13 cellular contexts compared by ENCODE assay signal in the genomic region with DNA sequence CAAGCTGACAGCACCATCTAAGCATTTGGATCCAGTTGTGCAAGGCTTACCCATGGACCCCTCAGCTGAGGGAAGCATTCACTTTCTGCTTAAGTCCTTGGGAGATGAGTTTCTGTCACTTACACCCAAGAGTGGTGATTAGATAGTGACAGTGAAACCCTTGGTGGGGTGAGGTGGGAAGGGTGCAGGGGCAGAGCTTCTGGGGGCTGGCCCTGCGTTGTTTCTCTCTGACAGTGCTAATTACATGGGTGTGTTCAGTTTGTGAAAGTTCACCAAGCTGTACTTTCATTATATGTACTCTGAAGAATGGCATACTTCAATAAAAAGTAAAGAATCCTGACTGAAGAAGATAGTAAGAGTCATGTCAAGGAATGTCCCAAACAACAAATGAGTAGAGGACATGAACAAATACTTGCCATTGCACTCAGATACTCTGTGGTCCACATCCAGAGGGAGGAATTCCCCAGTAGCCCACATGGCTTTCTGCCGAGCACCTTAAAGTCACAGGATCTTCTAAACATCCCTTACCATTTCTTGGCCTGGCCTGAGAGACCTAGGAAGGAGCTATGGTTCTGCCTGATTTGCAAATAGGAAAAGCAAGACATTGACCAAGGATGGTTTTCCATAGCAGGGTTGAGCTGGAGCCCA. TPM values are rescaled to one million over a fixed set of nuclear protein-coding genes. Genes with fewer than 3 reads are reported as not detected.
DNase-seq lines count a peak whose midpoint lies in the region; ATAC-seq and TF ChIP-seq lines count a peak whose summit lies in the region.
"Had no signal": no experiment of that assay in that cellular context is flagged by ENCODE, and none has a peak within 500 bp of the region (broad histone marks: within the 10 kb centered on the region; RNA-seq: fewer than 3 reads in every experiment).

No MANE protein-coding gene starts in this region.

- no peaks in the 10 kb centered on the region for H4K20me1 ChIP-seq in H9 (ENCODE audit: control insufficient read depth, insufficient read depth, insufficient read length)

- no peaks in the 10 kb centered on the region for H3K9me3 Mint-ChIP-seq in activated naive CD4-positive, alpha-beta T cell treated with anti-CD3 and anti-CD28 coated beads, Interleukin-2, amount 50 U/mL, for 72 hours
- no peaks in the 10 kb centered on the region; a peak in 1 of 5 replicates for H3K9me3 Mint-ChIP-seq in H9
- no peaks in the 10 kb centered on the region for H3K9me3 Mint-ChIP-seq in stimulated activated effector memory CD8-positive, alpha-beta T cell treated with anti-CD3 and anti-CD28 coated beads, Interleukin-12 subunit alpha, Interleukin-12 subunit beta, amount 100 ng/mL, for 72 hours
- no peaks in the 10 kb centered on the region for H3K9me3 Mint-ChIP-seq in activated CD4-positive, alpha-beta T cell treated with anti-CD3 and anti-CD28 coated beads, Interleukin-2, amount 10 ng/mL, durations not matched to agents 7 days and 5 days
- H3K9me3 Mint-ChIP-seq: activated CD4-positive, alpha-beta T cell treated with anti-CD3 and anti-CD28 coated beads, Interleukin-2, amount 10 ng/mL, durations not matched to agents 24 days and 14 days; natural killer cell had no signal

- no peak for TF ChIP-seq CTCF in H9 (conservative IDR thresholded peaks at IDR 0.05)

- no peak overlapping the region for H3K27ac Mint-ChIP-seq in activated naive CD4-positive, alpha-beta T cell treated with anti-CD3 and anti-CD28 coated beads, Interleukin-2, amount 50 U/mL, for 72 hours
- peak overlapping the region in 2 of 3 experiments; percentile 29 to 70; a peak in 2 of 7 replicates for H3K27ac Mint-ChIP-seq in H9
- no peak overlapping the region for H3K27ac Mint-ChIP-seq in stimulated activated effector memory CD8-positive, alpha-beta T cell treated with anti-CD3 and anti-CD28 coated beads, Interleukin-12 subunit alpha, Interleukin-12 subunit beta, amount 100 ng/mL, for 72 hours
- no peak overlapping the region for H3K27ac Mint-ChIP-seq in activated CD4-positive, alpha-beta T cell treated with anti-CD3 and anti-CD28 coated beads, Interleukin-2, amount 10 ng/mL, durations not matched to agents 7 days and 5 days
- H3K27ac Mint-ChIP-seq: activated CD4-positive, alpha-beta T cell treated with anti-CD3 and anti-CD28 coated beads, Interleukin-2, amount 10 ng/mL, durations not matched to agents 24 days and 14 days; natural killer cell had no signal

- H3K79me2 ChIP-seq in H9 (ENCODE audit: insufficient read depth, low read length), result no peaks in the 10 kb centered on the region

- POLR2A ChIA-PET in activated CD4-positive, alpha-beta T cell treated with anti-CD3 and anti-CD28 coated beads, Interleukin-2, amount 10 ng/mL, durations not matched to agents 7 days and 5 days (lab: Charles Lee), result no interaction called here

- no peaks in the 10 kb centered on the region for H3K4me1 ChIP-seq in H9 (ENCODE audit: insufficient read depth, low read length)

- H2BK20ac ChIP-seq in H9 (ENCODE audit: low read depth, low read length, poor library complexity, severe bottlenecking), result no peak overlapping the region

- H2AK5ac ChIP-seq in H9 (ENCODE audit: insufficient read length, low read length), result no peak overlapping the region

- H3K23ac ChIP-seq in H9 (ENCODE audit: insufficient read length, low read depth, low read length), result no peak overlapping the region

- no peaks in the 10 kb centered on the region for H3K79me1 ChIP-seq in H9 (ENCODE audit: insufficient read depth, low read depth, low read length, poor library complexity, severe bottlenecking)

- H3K9ac ChIP-seq in H9 (ENCODE audit: extremely low read depth, insufficient read length, low read length), result no peak overlapping the region

- H3K4me1 Mint-ChIP-seq in H9, result peaks cover under 1 to 17% of the 10 kb centered on the region in 2 experiments; a peak in 2 of 4 replicates
- H3K4me1 Mint-ChIP-seq in stimulated activated effector memory CD8-positive, alpha-beta T cell treated with anti-CD3 and anti-CD28 coated beads, Interleukin-12 subunit alpha, Interleukin-12 subunit beta, amount 100 ng/mL, for 72 hours, result no peaks in the 10 kb centered on the region
- H3K4me1 Mint-ChIP-seq in activated CD4-positive, alpha-beta T cell treated with anti-CD3 and anti-CD28 coated beads, Interleukin-2, amount 10 ng/mL, durations not matched to agents 7 days and 5 days, result peaks cover 3% of the 10 kb centered on the region
- H3K4me1 Mint-ChIP-seq: activated CD4-positive, alpha-beta T cell treated with anti-CD3 and anti-CD28 coated beads, Interleukin-2, amount 10 ng/mL, durations not matched to agents 24 days and 14 days; natural killer cell had no signal

- no peaks in the 10 kb centered on the region for H3K27me3 ChIP-seq in H9 (ENCODE audit: insufficient read depth, low read length)

- H2BK15ac ChIP-seq in H9 (ENCODE audit: low read depth, low read length), result no peak overlapping the region

- H4K91ac ChIP-seq in H9 (ENCODE audit: insufficient read length, low read depth, low read length), result no peak overlapping the region

- no peaks in the 10 kb centered on the region for H3K9me3 ChIP-seq in H9 (ENCODE audit: control insufficient read depth, low read depth, low read length)

- H3K4me3 Mint-ChIP-seq in H9, result no peak overlapping the region
- no peak overlapping the region for H3K4me3 Mint-ChIP-seq in stimulated activated effector memory CD8-positive, alpha-beta T cell treated with anti-CD3 and anti-CD28 coated beads, Interleukin-12 subunit alpha, Interleukin-12 subunit beta, amount 100 ng/mL, for 72 hours
- no peak overlapping the region for H3K4me3 Mint-ChIP-seq in activated CD4-positive, alpha-beta T cell treated with anti-CD3 and anti-CD28 coated beads, Interleukin-2, amount 10 ng/mL, durations not matched to agents 7 days and 5 days
- H3K4me3 Mint-ChIP-seq: activated CD4-positive, alpha-beta T cell treated with anti-CD3 and anti-CD28 coated beads, Interleukin-2, amount 10 ng/mL, durations not matched to agents 24 days and 14 days; natural killer cell had no signal

- WGBS in H9 (ENCODE audit: extremely low coverage, insufficient read length, low lambda C conversion rate), result no CpG with 5 or more reads among the region's 2 CpGs

- no peak overlapping the region for H3K4me2 ChIP-seq in H9 (ENCODE audit: insufficient read depth, insufficient read length, low read length)
- H3K4me2 ChIP-seq: smooth muscle cell had no signal

- no peak overlapping the region for H2BK5ac ChIP-seq in H9 (ENCODE audit: insufficient read length, low read length)

- no peak for DNase-seq in activated naive CD4-positive, alpha-beta T cell treated with anti-CD3 and anti-CD28 coated beads, Interleukin-2, amount 50 U/mL, for 72 hours (ENCODE audit: low spot score in 2 of 2)
- no peak for DNase-seq in activated naive CD4-positive, alpha-beta T cell treated with Interleukin-2 at 50 U/mL for 16 hours
- DNase-seq in H9, result no peak
- DNase-seq in stimulated activated effector memory CD8-positive, alpha-beta T cell treated with anti-CD3 and anti-CD28 coated beads, Interleukin-12 subunit alpha, Interleukin-12 subunit beta, amount 100 ng/mL, for 72 hours (ENCODE audit: low spot score in 2 of 2), result no peak
- DNase-seq in activated CD4-positive, alpha-beta T cell treated with anti-CD3 and anti-CD28 coated beads, Interleukin-2, amount 10 ng/mL, durations not matched to agents 7 days and 5 days, result no peak
- DNase-seq in activated CD4-positive, alpha-beta T cell treated with anti-CD3 and anti-CD28 coated beads, Interleukin-2, amount 50 U/mL, for 4 hours, result no peak
- no peak for DNase-seq in medulla oblongata (ENCODE audit: extremely low spot score)
- DNase-seq: activated CD4-positive, alpha-beta T cell treated with anti-CD3 and anti-CD28 coated beads, Interleukin-2, amount 10 ng/mL, durations not matched to agents 24 days and 14 days; natural killer cell; SIG-M5 had no signal

- peak; percentile 32 to 33 for ATAC-seq in activated naive CD4-positive, alpha-beta T cell treated with anti-CD3 and anti-CD28 coated beads, Interleukin-2, amount 50 U/mL, for 72 hours
- ATAC-seq in HG03520 (IDR thresholded peaks at IDR 0.05; ENCODE audit: unreplicated experiment), result peak; percentile 44
- ATAC-seq in stimulated activated effector memory CD8-positive, alpha-beta T cell treated with anti-CD3 and anti-CD28 coated beads, Interleukin-12 subunit alpha, Interleukin-12 subunit beta, amount 100 ng/mL, for 72 hours, result peak; percentile 71
- ATAC-seq: natural killer cell had no signal

- H3K56ac ChIP-seq in H9 (ENCODE audit: insufficient read length, low read depth, low read length), result no peak overlapping the region

- CTCF ChIA-PET in activated CD4-positive, alpha-beta T cell treated with anti-CD3 and anti-CD28 coated beads, Interleukin-2, amount 10 ng/mL, durations not matched to agents 7 days and 5 days (lab: Charles Lee), result interaction anchor here (1.0 to 1.7 kb wide), 3 partner anchors 15 to 64 kb away, joined by 4 to 8 read pairs (median 6); a partner anchor contains a TSS

- H3K4ac ChIP-seq in H9 (ENCODE audit: low read depth, low read length), result no peak overlapping the region

- H4K8ac ChIP-seq in H9 (replicated peaks; ENCODE audit: insufficient read length, low read depth, low read length), result no peak overlapping the region

- no peak overlapping the region for H2BK12ac ChIP-seq in H9 (ENCODE audit: insufficient read length, low read depth, low read length)

- no peaks in the 10 kb centered on the region for H3K36me3 Mint-ChIP-seq in activated naive CD4-positive, alpha-beta T cell treated with anti-CD3 and anti-CD28 coated beads, Interleukin-2, amount 50 U/mL, for 72 hours
- peaks cover 6 to 29% (median 20%) of the 10 kb centered on the region in 3 experiments; a peak in 6 of 7 replicates for H3K36me3 Mint-ChIP-seq in H9 (ENCODE audit: insufficient read depth in 1 of 3, low read depth in 3 of 3)
- no peaks in the 10 kb centered on the region for H3K36me3 Mint-ChIP-seq in stimulated activated effector memory CD8-positive, alpha-beta T cell treated with anti-CD3 and anti-CD28 coated beads, Interleukin-12 subunit alpha, Interleukin-12 subunit beta, amount 100 ng/mL, for 72 hours
- no peaks in the 10 kb centered on the region for H3K36me3 Mint-ChIP-seq in activated CD4-positive, alpha-beta T cell treated with anti-CD3 and anti-CD28 coated beads, Interleukin-2, amount 10 ng/mL, durations not matched to agents 7 days and 5 days (ENCODE audit: low read depth)
- H3K36me3 Mint-ChIP-seq: natural killer cell had no signal

- H3K27me3 Mint-ChIP-seq in H9 (ENCODE audit: low read depth), result no peaks in the 10 kb centered on the region
- H3K27me3 Mint-ChIP-seq in activated CD4-positive, alpha-beta T cell treated with anti-CD3 and anti-CD28 coated beads, Interleukin-2, amount 10 ng/mL, durations not matched to agents 7 days and 5 days, result no peaks in the 10 kb centered on the region
- H3K27me3 Mint-ChIP-seq: activated CD4-positive, alpha-beta T cell treated with anti-CD3 and anti-CD28 coated beads, Interleukin-2, amount 10 ng/mL, durations not matched to agents 24 days and 14 days had no signal

- H2BK120ac ChIP-seq in H9 (ENCODE audit: low read depth, low read length, poor library complexity, severe bottlenecking), result no peak overlapping the region

- H3T11ph ChIP-seq in H9 (ENCODE audit: low read length), result no peak overlapping the region

- no peak overlapping the region for H3K14ac ChIP-seq in H9 (ENCODE audit: insufficient read depth, low read length)

- H3K18ac ChIP-seq in H9 (ENCODE audit: insufficient read length, low read depth, low read length), result no peak overlapping the region

- H4K5ac ChIP-seq in H9 (ENCODE audit: insufficient read length, low read depth, low read length), result no peak overlapping the region

- peaks cover 2% of the 10 kb centered on the region for H3K23me2 ChIP-seq in H9 (ENCODE audit: insufficient read length, low read depth, low read length, poor library complexity, severe bottlenecking)

- no peak overlapping the region for H2AFZ ChIP-seq in H9 (ENCODE audit: low read length)

- no peak overlapping the region for H3K27ac ChIP-seq in H9 (ENCODE audit: insufficient read length, low read depth, low read length)

RNA-seq across cellular contexts. Expression of a gene that starts 8.5 kb away (rescaled TPM):
- not detected for total RNA-seq in activated naive CD4-positive, alpha-beta T cell treated with anti-CD3 and anti-CD28 coated beads, Interleukin-2, amount 50 U/mL, for 72 hours
- total RNA-seq in H9 (2021), result 20.7 and 20.8 TPM in 2 replicates
- total RNA-seq in activated CD4-positive, alpha-beta T cell treated with anti-CD3 and anti-CD28 coated beads, Interleukin-2, amount 10 ng/mL, durations not matched to agents 7 days and 5 days, result not detected
- total RNA-seq: activated CD4-positive, alpha-beta T cell treated with anti-CD3 and anti-CD28 coated beads, Interleukin-2, amount 10 ng/mL, durations not matched to agents 24 days and 14 days; G401; natural killer cell had no signal

RNA-seq across cellular contexts. Expression of a gene that starts 22.3 kb away (rescaled TPM):
- total RNA-seq in activated naive CD4-positive, alpha-beta T cell treated with anti-CD3 and anti-CD28 coated beads, Interleukin-2, amount 50 U/mL, for 72 hours, result 10 to 100 TPM; 21.8 to 33.5 TPM
- total RNA-seq in H9 (2021), result 43.4 and 46.8 TPM in 2 replicates
- total RNA-seq in activated CD4-positive, alpha-beta T cell treated with anti-CD3 and anti-CD28 coated beads, Interleukin-2, amount 10 ng/mL, durations not matched to agents 7 days and 5 days, result 10 to 100 TPM; 35.1 to 36.3 TPM

RNA-seq across cellular contexts. Expression of a gene that starts 49.1 kb away (rescaled TPM):
- total RNA-seq in activated naive CD4-positive, alpha-beta T cell treated with anti-CD3 and anti-CD28 coated beads, Interleukin-2, amount 50 U/mL, for 72 hours, result under 1 TPM; 0.10 to 0.18 TPM
- total RNA-seq in H9 (2021), result 0.11 TPM in 1 of 2 replicates, not detected in the other
- under 1 TPM in 1 of 2 experiments, not detected in 1; 0.06 TPM for total RNA-seq in activated CD4-positive, alpha-beta T cell treated with anti-CD3 and anti-CD28 coated beads, Interleukin-2, amount 10 ng/mL, durations not matched to agents 7 days and 5 days
- total RNA-seq: activated CD4-positive, alpha-beta T cell treated with anti-CD3 and anti-CD28 coated beads, Interleukin-2, amount 10 ng/mL, durations not matched to agents 24 days and 14 days; G401; natural killer cell; smooth muscle cell had no signal

RNA-seq across cellular contexts. Expression of a gene that starts 53.5 kb away (rescaled TPM):
- total RNA-seq in activated naive CD4-positive, alpha-beta T cell treated with anti-CD3 and anti-CD28 coated beads, Interleukin-2, amount 50 U/mL, for 72 hours, result 10 to 100 TPM; 47.5 to 49.7 TPM
- 89.1 and 89.2 TPM in 2 replicates for total RNA-seq in H9 (2021)
- 10 to 100 TPM; 42.4 to 43.7 TPM for total RNA-seq in activated CD4-positive, alpha-beta T cell treated with anti-CD3 and anti-CD28 coated beads, Interleukin-2, amount 10 ng/mL, durations not matched to agents 7 days and 5 days

Comparison
In these comparisons a context has a peak if more than half of its experiments do, and no peak if none do; other contexts are left out.
1. H3K27ac Mint-ChIP-seq: peak in H9 (2 of 3); none in activated naive CD4-positive, alpha-beta T cell treated with anti-CD3 and anti-CD28 coated beads, Interleukin-2, amount 50 U/mL, for 72 hours (0 of 2), stimulated activated effector memory CD8-positive, alpha-beta T cell treated with anti-CD3 and anti-CD28 coated beads, Interleukin-12 subunit alpha, Interleukin-12 subunit beta, amount 100 ng/mL, for 72 hours (single experiment) and activated CD4-positive, alpha-beta T cell treated with anti-CD3 and anti-CD28 coated beads, Interleukin-2, amount 10 ng/mL, durations not matched to agents 7 days and 5 days (single experiment).
2. RNA of a gene that starts 8.5 kb away (total RNA-seq): 20.7 to 20.8 TPM in H9; not detected in activated naive CD4-positive, alpha-beta T cell treated with anti-CD3 and anti-CD28 coated beads, Interleukin-2, amount 50 U/mL, for 72 hours and not detected in activated CD4-positive, alpha-beta T cell treated with anti-CD3 and anti-CD28 coated beads, Interleukin-2, amount 10 ng/mL, durations not matched to agents 7 days and 5 days; every median in the first group is over 10 times any median in the second.
3. Peak in every context shown above with its lines, with median percentiles within 50 percentile points of each other: ATAC-seq.